ENCODE assay signal across 17 cellular contexts in the genomic region with DNA sequence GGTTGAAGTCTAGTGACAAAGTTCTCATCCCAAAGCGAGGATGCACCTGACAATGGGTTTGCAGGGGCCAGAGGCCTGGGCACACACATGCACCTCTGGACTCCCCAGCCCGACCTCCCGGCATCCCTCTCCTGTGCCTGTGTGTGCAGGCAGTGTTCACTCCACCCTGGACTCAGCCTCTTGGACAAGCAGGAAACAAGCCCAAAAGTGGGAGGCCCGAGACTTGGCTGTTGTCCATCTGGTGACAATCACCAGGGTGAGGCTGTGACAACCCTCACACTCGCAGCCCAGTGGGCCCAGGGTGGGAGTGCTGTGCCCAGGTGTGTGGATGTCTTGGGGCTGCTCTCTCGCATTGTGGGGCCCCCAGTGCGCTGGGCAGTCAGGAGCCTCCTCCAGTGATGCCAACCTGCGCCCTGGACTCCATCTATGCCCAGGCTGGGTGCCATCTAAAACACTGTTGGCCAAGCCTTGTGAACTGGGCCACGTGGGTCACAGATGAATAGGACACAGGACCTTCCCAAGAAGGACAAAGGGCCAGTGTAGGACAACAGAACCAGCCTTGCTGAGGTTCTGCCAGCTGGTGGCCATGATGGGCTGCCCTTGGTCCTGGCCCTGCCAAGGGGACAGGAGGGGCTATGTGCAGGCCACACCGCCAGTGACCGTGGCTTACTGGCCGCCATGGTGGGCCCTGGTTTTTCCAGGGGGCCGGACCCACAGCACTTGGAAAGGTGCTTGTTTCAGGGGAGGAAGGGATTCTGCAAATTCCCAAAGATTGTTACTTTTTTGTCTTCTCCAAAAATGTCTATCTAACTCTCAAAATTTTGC.
"Had no signal": no experiment of that assay in that cellular context is flagged by ENCODE, and none has a peak within 500 bp of the region (broad histone marks: within the 10 kb centered on the region; RNA-seq: fewer than 3 reads in every experiment).

No MANE protein-coding gene starts in this region.

- H3K9me3 ChIP-seq: heart right ventricle, thoracic aorta had no signal

- H3K36me3 Mint-ChIP-seq: activated naive CD8-positive, alpha-beta T cell treated with anti-CD3 and anti-CD28 coated beads, Interleukin-2, amount 10 ng/mL, durations not matched to agents 7 days and 5 days; naive thymus-derived CD8-positive, alpha-beta T cell had no signal

- H3K9me3 Mint-ChIP-seq: activated naive CD8-positive, alpha-beta T cell treated with anti-CD3 and anti-CD28 coated beads, Interleukin-2, amount 10 ng/mL, durations not matched to agents 7 days and 5 days; naive thymus-derived CD8-positive, alpha-beta T cell had no signal

- FAIRE-seq: endometrium, urothelium cell line had no signal

- H3K27me3 ChIP-seq: cardiac muscle cell had no signal

- ATAC-seq: heart right ventricle; naive thymus-derived CD8-positive, alpha-beta T cell had no signal

- DNase-seq: activated CD4-positive, alpha-beta T cell treated with anti-CD3 and anti-CD28 coated beads for 1 hour; activated CD4-positive, alpha-beta T cell treated with anti-CD3 and anti-CD28 coated beads, Interleukin-2, amount 50 U/mL, for 4 hours; activated naive CD4-positive, alpha-beta T cell; activated naive CD8-positive, alpha-beta T cell treated with anti-CD3 and anti-CD28 coated beads, Interleukin-2, amount 10 ng/mL, durations not matched to agents 7 days and 5 days; amygdala; erythroblast; foreskin melanocyte; heart right ventricle; mesendoderm; naive thymus-derived CD8-positive, alpha-beta T cell; WERI-Rb-1 had no signal

- H3K36me3 ChIP-seq: cardiac muscle cell, heart right ventricle, thoracic aorta, WERI-Rb-1 had no signal

- H3K4me3 ChIP-seq: cardiac muscle cell, heart right ventricle, SK-N-MC, thoracic aorta had no signal

- H3K4me1 ChIP-seq: heart right ventricle had no signal

- H3K27me3 Mint-ChIP-seq: activated naive CD8-positive, alpha-beta T cell treated with anti-CD3 and anti-CD28 coated beads, Interleukin-2, amount 10 ng/mL, durations not matched to agents 7 days and 5 days had no signal

- H3K4me1 Mint-ChIP-seq: activated naive CD8-positive, alpha-beta T cell treated with anti-CD3 and anti-CD28 coated beads, Interleukin-2, amount 10 ng/mL, durations not matched to agents 7 days and 5 days had no signal

- H3K4me3 Mint-ChIP-seq: activated naive CD8-positive, alpha-beta T cell treated with anti-CD3 and anti-CD28 coated beads, Interleukin-2, amount 10 ng/mL, durations not matched to agents 7 days and 5 days; naive thymus-derived CD8-positive, alpha-beta T cell had no signal

- H3K27ac Mint-ChIP-seq: activated naive CD8-positive, alpha-beta T cell treated with anti-CD3 and anti-CD28 coated beads, Interleukin-2, amount 10 ng/mL, durations not matched to agents 7 days and 5 days; naive thymus-derived CD8-positive, alpha-beta T cell; progenitor cell of endocrine pancreas had no signal

- H3K27ac ChIP-seq: cardiac muscle cell, heart right ventricle, SK-N-MC, thoracic aorta, WERI-Rb-1 had no signal
